ENCODE assay signal across 1 cellular context in the genomic region with DNA sequence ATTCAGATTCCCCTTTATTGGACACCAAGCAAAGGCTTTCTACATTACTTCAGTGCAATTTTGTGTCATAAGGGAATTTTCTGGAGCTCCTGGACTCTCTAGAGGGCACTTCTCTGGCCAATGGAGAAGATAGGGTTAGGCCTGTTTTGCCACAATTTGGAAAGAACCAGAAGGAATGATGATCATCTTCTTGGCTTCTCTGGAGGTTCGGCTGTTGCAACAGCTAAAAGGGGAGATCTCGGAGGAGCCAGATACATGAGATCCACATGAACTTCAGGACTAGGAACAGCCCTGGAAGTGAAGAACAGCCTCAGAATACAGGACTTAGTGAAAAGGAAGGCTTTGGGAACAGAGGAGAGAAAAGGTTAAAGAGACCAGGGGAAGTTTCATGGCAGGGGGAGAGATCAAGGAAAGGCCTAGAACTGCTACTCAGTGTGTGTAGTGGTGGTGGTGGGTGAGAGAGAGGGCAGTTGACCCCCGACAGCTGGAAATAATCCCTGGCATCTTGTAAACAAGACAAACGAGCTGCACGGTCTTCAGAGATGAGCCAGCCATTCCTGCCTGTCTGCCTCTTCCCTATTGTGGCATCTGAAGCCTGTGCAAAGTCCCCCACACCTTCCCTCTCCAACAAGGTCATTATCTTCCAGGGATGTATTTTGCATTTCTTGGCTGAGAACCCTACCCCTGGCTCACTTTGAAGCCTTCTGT.
TF ChIP-seq lines count a peak whose summit lies in the region.

No MANE protein-coding gene starts in this region.

TF ChIP-seq in IMR-90, 13 proteins besides CTCF, POLR2A, EP300 and RAD21 (continued from another document):
- TF ChIP-seq, protein P1, sequence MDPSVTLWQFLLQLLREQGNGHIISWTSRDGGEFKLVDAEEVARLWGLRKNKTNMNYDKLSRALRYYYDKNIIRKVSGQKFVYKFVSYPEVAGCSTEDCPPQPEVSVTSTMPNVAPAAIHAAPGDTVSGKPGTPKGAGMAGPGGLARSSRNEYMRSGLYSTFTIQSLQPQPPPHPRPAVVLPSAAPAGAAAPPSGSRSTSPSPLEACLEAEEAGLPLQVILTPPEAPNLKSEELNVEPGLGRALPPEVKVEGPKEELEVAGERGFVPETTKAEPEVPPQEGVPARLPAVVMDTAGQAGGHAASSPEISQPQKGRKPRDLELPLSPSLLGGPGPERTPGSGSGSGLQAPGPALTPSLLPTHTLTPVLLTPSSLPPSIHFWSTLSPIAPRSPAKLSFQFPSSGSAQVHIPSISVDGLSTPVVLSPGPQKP (IDR thresholded peaks at IDR 0.05; ENCODE audit: borderline replicate concordance, low read depth, low read length), result no peak
- TF ChIP-seq MAFK (IDR thresholded peaks at IDR 0.05; ENCODE audit: low read depth, low read length) (no peak), NFE2L2 (IDR thresholded peaks at IDR 0.05; ENCODE audit: low read depth, low read length) (no peak), CHD1 (IDR thresholded peaks at IDR 0.05; ENCODE audit: low read depth, low read length) (no peak)
